Comparison of ENCODE assay signal across 16 cellular contexts in the genomic region with DNA sequence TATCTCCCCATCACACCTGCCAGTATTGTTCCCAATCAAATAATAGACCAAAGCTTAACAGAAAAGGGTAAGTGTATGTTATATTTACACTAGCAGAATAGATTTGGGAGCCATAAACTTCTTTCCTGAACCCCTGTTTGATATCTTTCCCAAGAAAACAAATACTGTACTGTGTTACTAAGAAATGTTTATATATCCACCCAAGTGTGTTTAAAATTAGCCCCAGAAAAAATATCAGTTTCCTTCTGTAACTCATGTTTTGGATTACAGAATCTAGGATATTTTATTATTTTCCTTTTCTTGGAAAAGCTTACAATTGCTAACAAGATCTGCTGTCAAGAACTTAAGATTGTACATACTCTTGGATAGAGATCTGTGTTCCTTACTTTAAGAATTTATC.
A peak's percentile ranks its signal among the peaks of the same experiment; 100 is the strongest.
DNase-seq lines count a peak whose midpoint lies in the region; ATAC-seq and TF ChIP-seq lines count a peak whose summit lies in the region.
"Had no signal": no experiment of that assay in that cellular context is flagged by ENCODE, and none has a peak within 500 bp of the region (broad histone marks: within the 10 kb centered on the region; RNA-seq: fewer than 3 reads in every experiment).

No MANE protein-coding gene starts in this region.

- H2AFZ ChIP-seq in IMR-90 (replicated peaks; ENCODE audit: low read length, poor library complexity), result no peak overlapping the region
- H2AFZ ChIP-seq: GM23248 had no signal

- TF ChIP-seq POLR2A in IMR-90 (IDR thresholded peaks at IDR 0.05; ENCODE audit: low read depth, low read length), result no peak

- POLR2A ChIA-PET in IMR-90 (lab: Charles Lee; ENCODE audit: unreplicated experiment), result no interaction called here
- POLR2A ChIA-PET in naive thymus-derived CD4-positive, alpha-beta T cell (lab: Charles Lee), result no interaction called here

- H3K4me3 ChIP-seq in IMR-90 (ENCODE audit: insufficient read depth, low read depth, low read length), result no peak overlapping the region
- H3K4me3 ChIP-seq in naive thymus-derived CD4-positive, alpha-beta T cell (ENCODE audit: low read length), result no peak overlapping the region
- H3K4me3 ChIP-seq in brain microvascular endothelial cell (ENCODE audit: low read depth, low read length), result no peak overlapping the region
- H3K4me3 ChIP-seq: GM12878, GM23248, HAP-1 had no signal

- H3K18ac ChIP-seq in IMR-90 (ENCODE audit: low read depth, low read length), result no peak overlapping the region

- intact Hi-C loops in IMR-90 (cut with micrococcal nuclease) (no loop called here), Calu3 (cut with micrococcal nuclease; ENCODE audit: unreplicated experiment) (no loop called here)
- intact Hi-C loops in naive thymus-derived CD4-positive, alpha-beta T cell (cut with micrococcal nuclease), result no loop called here

- no peaks in the 10 kb centered on the region for H3K9me1 ChIP-seq in IMR-90 (ENCODE audit: insufficient read depth, low read length)

- no peak overlapping the region for H2AK5ac ChIP-seq in IMR-90 (ENCODE audit: low read depth, low read length)

- no peak overlapping the region for H2BK120ac ChIP-seq in IMR-90 (ENCODE audit: low read depth, low read length)

- BruUV-seq in IMR-90 (replicated peaks; lab: Mats Ljungman, UMichigan) (no TSS peak), Calu3 (replicated peaks; lab: Mats Ljungman, UMichigan) (no TSS peak)

- H3K4me1 Mint-ChIP-seq in chondrocyte (ENCODE audit: low read depth), result peaks cover 5% of the 10 kb centered on the region
- no peaks in the 10 kb centered on the region for H3K4me1 Mint-ChIP-seq in Calu3 (ENCODE audit: low read depth, unreplicated experiment)
- no peaks in the 10 kb centered on the region for H3K4me1 Mint-ChIP-seq in naive thymus-derived CD4-positive, alpha-beta T cell
- H3K4me1 Mint-ChIP-seq: CD4-positive, CD25-positive, alpha-beta regulatory T cell; CD8-positive, alpha-beta memory T cell had no signal

- H3K27me3 Mint-ChIP-seq in chondrocyte (ENCODE audit: low read depth), result no peaks in the 10 kb centered on the region
- no peaks in the 10 kb centered on the region for H3K27me3 Mint-ChIP-seq in Calu3 (ENCODE audit: unreplicated experiment)
- H3K27me3 Mint-ChIP-seq in naive thymus-derived CD4-positive, alpha-beta T cell, result no peaks in the 10 kb centered on the region
- H3K27me3 Mint-ChIP-seq: CD4-positive, CD25-positive, alpha-beta regulatory T cell; CD8-positive, alpha-beta memory T cell had no signal

- no peak overlapping the region for H2BK15ac ChIP-seq in IMR-90 (ENCODE audit: low read depth, low read length)

- H2AK9ac ChIP-seq in IMR-90 (replicated peaks; ENCODE audit: low read depth, low read length, poor library complexity), result no peak overlapping the region

- H3K27ac ChIP-seq in IMR-90 (ENCODE audit: insufficient read depth, low read length), result no peak overlapping the region; the same call in 1 of the 2 replicates
- no peak overlapping the region for H3K27ac ChIP-seq in naive thymus-derived CD4-positive, alpha-beta T cell (ENCODE audit: low read depth, low read length)
- no peak overlapping the region for H3K27ac ChIP-seq in brain microvascular endothelial cell
- H3K27ac ChIP-seq: GM23248 had no signal

- CTCF ChIA-PET in IMR-90 (lab: Yijun Ruan, JAX), result no interaction called here
- CTCF ChIA-PET in Calu3 (lab: Charles Lee), result interaction anchor here (0.6 kb wide), 1 partner anchor 301 kb away, joined by 3 read pairs; no protein-coding TSS in a partner anchor
- CTCF ChIA-PET in naive thymus-derived CD4-positive, alpha-beta T cell (lab: Charles Lee), result no interaction called here

- H3K9me3 Mint-ChIP-seq in chondrocyte (ENCODE audit: low read depth), result peaks cover 6% of the 10 kb centered on the region
- H3K9me3 Mint-ChIP-seq in Calu3 (ENCODE audit: low read depth, unreplicated experiment), result peaks cover 8% of the 10 kb centered on the region
- peaks cover 0 to 19% (median 3%) of the 10 kb centered on the region in 11 donors for H3K9me3 Mint-ChIP-seq in naive thymus-derived CD4-positive, alpha-beta T cell

- no peak overlapping the region for H4K5ac ChIP-seq in IMR-90 (ENCODE audit: low read depth, low read length)

- H3K9me3 ChIP-seq in IMR-90 (ENCODE audit: control insufficient read depth, insufficient read depth, low read length), result no peaks in the 10 kb centered on the region
- no peaks in the 10 kb centered on the region for H3K9me3 ChIP-seq in naive thymus-derived CD4-positive, alpha-beta T cell (ENCODE audit: control insufficient read depth in 2 of 3, low read length in 3 of 3)
- H3K9me3 ChIP-seq: BE2C, HAP-1 had no signal

- H2BK20ac ChIP-seq in IMR-90 (ENCODE audit: low read depth, low read length), result no peak overlapping the region

- H3K14ac ChIP-seq in IMR-90 (replicated peaks; ENCODE audit: low read depth, low read length), result no peak overlapping the region

- peak; percentile 75 for ATAC-seq in IMR-90 (ENCODE audit: low read depth)
- ATAC-seq in naive thymus-derived CD4-positive, alpha-beta T cell, result no peak
- ATAC-seq: GM12878, HepG2 had no signal

- DNase-seq in IMR-90, result peak; percentile 42
- DNase-seq in chondrocyte (ENCODE audit: low spot score), result no peak
- DNase-seq in fibroblast of peridontal ligament (ENCODE audit: extremely low read depth), result peak; percentile 8
- no peak for DNase-seq in Calu3
- no peak for DNase-seq in naive thymus-derived CD4-positive, alpha-beta T cell
- DNase-seq in brain microvascular endothelial cell, result no peak
- DNase-seq: BE2C; C1 segment of cervical spinal cord; CD4-positive, CD25-positive, alpha-beta regulatory T cell; CD8-positive, alpha-beta memory T cell; DND-41; EL; GM23248 had no signal

- no peaks in the 10 kb centered on the region for H3K27me3 ChIP-seq in IMR-90 (ENCODE audit: control insufficient read depth, insufficient read depth, low read length)
- no peaks in the 10 kb centered on the region for H3K27me3 ChIP-seq in naive thymus-derived CD4-positive, alpha-beta T cell (ENCODE audit: control insufficient read depth in 2 of 2, insufficient read depth in 2 of 2, low read length in 2 of 2)
- no peaks in the 10 kb centered on the region for H3K27me3 ChIP-seq in brain microvascular endothelial cell (replicated peaks)
- H3K27me3 ChIP-seq: BE2C had no signal

- no peaks in the 10 kb centered on the region for H4K20me1 ChIP-seq in IMR-90 (ENCODE audit: insufficient read depth, low read length)

- H4K8ac ChIP-seq in IMR-90 (ENCODE audit: low read depth in 2 of 2, low read length in 2 of 2), result no peak overlapping the region

- H3K9ac ChIP-seq in IMR-90 (ENCODE audit: low read depth, low read length), result no peak overlapping the region
- H3K9ac ChIP-seq: GM23248 had no signal

- peaks cover 6% of the 10 kb centered on the region; the same call in 1 of the 2 replicates for H3K4me1 ChIP-seq in IMR-90 (ENCODE audit: control insufficient read depth, insufficient read depth, low read length)
- H3K4me1 ChIP-seq in naive thymus-derived CD4-positive, alpha-beta T cell (ENCODE audit: control insufficient read depth in 2 of 2, insufficient read depth in 2 of 2, low read length in 2 of 2), result no peaks in the 10 kb centered on the region
- H3K4me1 ChIP-seq: BE2C, HAP-1 had no signal

- TF ChIP-seq CTCF in IMR-90 (conservative IDR thresholded peaks at IDR 0.05; ENCODE audit: low read depth, low read length), result no peak
- no peak for TF ChIP-seq CTCF in chondrocyte (IDR thresholded peaks at IDR 0.05)
- no peak for TF ChIP-seq CTCF in Calu3 (IDR thresholded peaks at IDR 0.05; ENCODE audit: unreplicated experiment)
- TF ChIP-seq CTCF in brain microvascular endothelial cell (IDR thresholded peaks at IDR 0.05; ENCODE audit: low read depth, low read length, missing control alignments), result no peak

- H3K56ac ChIP-seq in IMR-90 (ENCODE audit: extremely low read depth, insufficient read depth, low read length), result no peak overlapping the region

- TF ChIP-seq RAD21 in IMR-90 (IDR thresholded peaks at IDR 0.05; ENCODE audit: low read length), result no peak

- H3K36me3 ChIP-seq in IMR-90 (ENCODE audit: control insufficient read depth, insufficient read depth, low read length) (no peaks in the 10 kb centered on the region), brain microvascular endothelial cell (replicated peaks) (no peaks in the 10 kb centered on the region)
- H3K36me3 ChIP-seq in naive thymus-derived CD4-positive, alpha-beta T cell (ENCODE audit: control insufficient read depth in 2 of 3, insufficient read depth in 3 of 3, low read length in 3 of 3), result no peaks in the 10 kb centered on the region
- H3K36me3 ChIP-seq: BE2C, HAP-1 had no signal

- H3K4me3 Mint-ChIP-seq in chondrocyte (ENCODE audit: unreplicated experiment) (no peak overlapping the region), Calu3 (ENCODE audit: low read depth, unreplicated experiment) (no peak overlapping the region)
- H3K4me3 Mint-ChIP-seq in naive thymus-derived CD4-positive, alpha-beta T cell, result no peak overlapping the region
- H3K4me3 Mint-ChIP-seq: CD4-positive, CD25-positive, alpha-beta regulatory T cell; CD8-positive, alpha-beta memory T cell had no signal

- H3K36me3 Mint-ChIP-seq in chondrocyte (ENCODE audit: low read depth), result peaks cover 1% of the 10 kb centered on the region
- no peaks in the 10 kb centered on the region for H3K36me3 Mint-ChIP-seq in Calu3 (ENCODE audit: insufficient read depth, unreplicated experiment)
- no peaks in the 10 kb centered on the region for H3K36me3 Mint-ChIP-seq in naive thymus-derived CD4-positive, alpha-beta T cell
- H3K36me3 Mint-ChIP-seq: CD4-positive, CD25-positive, alpha-beta regulatory T cell; CD8-positive, alpha-beta memory T cell had no signal

- in situ Hi-C loops in IMR-90 (cut with MboI; ENCODE audit: low sequenced_read_pairs), result no loop called here
- in situ Hi-C loops in brain microvascular endothelial cell (cut with HindIII; ENCODE audit: low pct_ligation_motif_present, low sequenced_read_pairs), result no loop called here

- dilution Hi-C loops in IMR-90 (cut with HindIII; ENCODE audit: low sequenced_read_pairs, unreplicated experiment), result no loop called here

- no peaks in the 10 kb centered on the region for H3K79me1 ChIP-seq in IMR-90 (ENCODE audit: low read depth in 1 of 2, low read length in 2 of 2)

- H3K4ac ChIP-seq in IMR-90 (ENCODE audit: low read depth, low read length), result no peak overlapping the region

- H3K4me2 ChIP-seq in IMR-90 (ENCODE audit: low read depth, low read length), result peak overlapping the region; percentile 36; the same call in 1 of the 2 replicates

- no peak overlapping the region for H4K91ac ChIP-seq in IMR-90 (ENCODE audit: insufficient read depth, low read depth, low read length)

- H2BK5ac ChIP-seq in IMR-90 (ENCODE audit: low read depth, low read length, poor library complexity, severe bottlenecking), result no peak overlapping the region

- peak overlapping the region; percentile 25 for H3K27ac Mint-ChIP-seq in chondrocyte (ENCODE audit: unreplicated experiment)
- no peak overlapping the region for H3K27ac Mint-ChIP-seq in Calu3 (ENCODE audit: unreplicated experiment)
- no peak overlapping the region for H3K27ac Mint-ChIP-seq in naive thymus-derived CD4-positive, alpha-beta T cell
- H3K27ac Mint-ChIP-seq: CD4-positive, CD25-positive, alpha-beta regulatory T cell; CD8-positive, alpha-beta memory T cell had no signal

- H3K23ac ChIP-seq in IMR-90 (ENCODE audit: low read depth, low read length), result no peak overlapping the region

TF ChIP-seq in IMR-90, 13 proteins besides CTCF, POLR2A, EP300 and RAD21 (continues in another document):
- TF ChIP-seq NFE2L2 (IDR thresholded peaks at IDR 0.05; ENCODE audit: low read depth, low read length) (no peak), MAZ (IDR thresholded peaks at IDR 0.05; ENCODE audit: borderline replicate concordance, low read depth, low read length) (no peak), BHLHE40 (IDR thresholded peaks at IDR 0.05; ENCODE audit: low read depth, low read length) (no peak)

Comparison
In these comparisons a context has a peak if more than half of its experiments do, and no peak if none do; other contexts are left out.
1. DNase-seq: peak in IMR-90 (single experiment) and fibroblast of peridontal ligament (single experiment); none in chondrocyte (single experiment), Calu3 (single experiment), naive thymus-derived CD4-positive, alpha-beta T cell (0 of 9) and brain microvascular endothelial cell (single experiment).